In the genomic region with DNA sequence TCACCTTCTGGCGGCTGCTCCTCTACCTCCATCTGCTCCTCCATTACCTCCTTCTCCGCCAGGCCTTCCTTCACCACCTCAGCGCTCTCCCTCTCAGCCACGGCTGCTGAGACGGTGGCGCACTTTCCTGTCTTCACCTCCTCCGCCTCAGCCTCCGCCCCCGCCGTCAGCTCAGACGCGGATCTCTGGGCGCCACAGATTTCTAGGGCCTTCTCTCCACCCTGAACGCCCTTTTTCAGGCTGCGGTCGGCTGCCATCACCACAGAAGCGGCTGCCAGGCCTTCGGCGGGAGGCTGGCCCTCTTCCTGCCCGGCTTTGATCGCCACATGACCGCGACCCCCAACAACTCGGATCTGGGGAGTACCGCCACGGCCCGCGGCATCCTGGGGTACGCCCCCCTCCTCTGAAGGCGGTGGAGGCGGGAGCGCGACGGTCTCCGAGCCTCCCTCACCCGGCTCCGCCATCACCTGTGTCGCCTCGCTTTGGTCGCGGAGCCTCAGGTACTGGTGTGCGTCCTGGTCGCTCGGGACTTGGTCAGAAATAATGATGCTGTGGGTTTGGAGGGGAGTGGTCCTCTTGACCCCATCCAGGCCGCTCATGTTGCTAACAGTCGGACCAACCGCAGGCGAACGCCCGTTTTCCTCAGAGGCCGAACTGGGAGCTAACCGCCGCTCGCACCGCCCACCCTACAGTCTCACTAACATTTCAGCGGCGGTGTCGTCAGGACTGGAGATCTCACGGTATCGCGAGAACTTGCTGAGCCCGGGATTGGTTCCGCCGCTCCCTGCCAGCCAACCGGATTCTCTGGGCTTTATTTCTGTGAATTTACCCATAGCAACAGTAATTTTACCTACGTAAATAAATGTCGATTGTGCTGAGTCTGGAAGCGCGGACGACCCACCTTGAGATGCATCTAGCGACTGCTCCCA, we compare ENCODE assay signal across 1 cellular context.
TF ChIP-seq lines count a peak whose summit lies in the region.

A gene (minus strand): TSS at position 699 of the 929 bp plus-strand sequence. CDS start 100 bp downstream, at position 599.

TF ChIP-seq in K562, 482 proteins besides CTCF, POLR2A, EP300 and RAD21 (continued from another document and continues in another):
- TF ChIP-seq, protein P1, sequence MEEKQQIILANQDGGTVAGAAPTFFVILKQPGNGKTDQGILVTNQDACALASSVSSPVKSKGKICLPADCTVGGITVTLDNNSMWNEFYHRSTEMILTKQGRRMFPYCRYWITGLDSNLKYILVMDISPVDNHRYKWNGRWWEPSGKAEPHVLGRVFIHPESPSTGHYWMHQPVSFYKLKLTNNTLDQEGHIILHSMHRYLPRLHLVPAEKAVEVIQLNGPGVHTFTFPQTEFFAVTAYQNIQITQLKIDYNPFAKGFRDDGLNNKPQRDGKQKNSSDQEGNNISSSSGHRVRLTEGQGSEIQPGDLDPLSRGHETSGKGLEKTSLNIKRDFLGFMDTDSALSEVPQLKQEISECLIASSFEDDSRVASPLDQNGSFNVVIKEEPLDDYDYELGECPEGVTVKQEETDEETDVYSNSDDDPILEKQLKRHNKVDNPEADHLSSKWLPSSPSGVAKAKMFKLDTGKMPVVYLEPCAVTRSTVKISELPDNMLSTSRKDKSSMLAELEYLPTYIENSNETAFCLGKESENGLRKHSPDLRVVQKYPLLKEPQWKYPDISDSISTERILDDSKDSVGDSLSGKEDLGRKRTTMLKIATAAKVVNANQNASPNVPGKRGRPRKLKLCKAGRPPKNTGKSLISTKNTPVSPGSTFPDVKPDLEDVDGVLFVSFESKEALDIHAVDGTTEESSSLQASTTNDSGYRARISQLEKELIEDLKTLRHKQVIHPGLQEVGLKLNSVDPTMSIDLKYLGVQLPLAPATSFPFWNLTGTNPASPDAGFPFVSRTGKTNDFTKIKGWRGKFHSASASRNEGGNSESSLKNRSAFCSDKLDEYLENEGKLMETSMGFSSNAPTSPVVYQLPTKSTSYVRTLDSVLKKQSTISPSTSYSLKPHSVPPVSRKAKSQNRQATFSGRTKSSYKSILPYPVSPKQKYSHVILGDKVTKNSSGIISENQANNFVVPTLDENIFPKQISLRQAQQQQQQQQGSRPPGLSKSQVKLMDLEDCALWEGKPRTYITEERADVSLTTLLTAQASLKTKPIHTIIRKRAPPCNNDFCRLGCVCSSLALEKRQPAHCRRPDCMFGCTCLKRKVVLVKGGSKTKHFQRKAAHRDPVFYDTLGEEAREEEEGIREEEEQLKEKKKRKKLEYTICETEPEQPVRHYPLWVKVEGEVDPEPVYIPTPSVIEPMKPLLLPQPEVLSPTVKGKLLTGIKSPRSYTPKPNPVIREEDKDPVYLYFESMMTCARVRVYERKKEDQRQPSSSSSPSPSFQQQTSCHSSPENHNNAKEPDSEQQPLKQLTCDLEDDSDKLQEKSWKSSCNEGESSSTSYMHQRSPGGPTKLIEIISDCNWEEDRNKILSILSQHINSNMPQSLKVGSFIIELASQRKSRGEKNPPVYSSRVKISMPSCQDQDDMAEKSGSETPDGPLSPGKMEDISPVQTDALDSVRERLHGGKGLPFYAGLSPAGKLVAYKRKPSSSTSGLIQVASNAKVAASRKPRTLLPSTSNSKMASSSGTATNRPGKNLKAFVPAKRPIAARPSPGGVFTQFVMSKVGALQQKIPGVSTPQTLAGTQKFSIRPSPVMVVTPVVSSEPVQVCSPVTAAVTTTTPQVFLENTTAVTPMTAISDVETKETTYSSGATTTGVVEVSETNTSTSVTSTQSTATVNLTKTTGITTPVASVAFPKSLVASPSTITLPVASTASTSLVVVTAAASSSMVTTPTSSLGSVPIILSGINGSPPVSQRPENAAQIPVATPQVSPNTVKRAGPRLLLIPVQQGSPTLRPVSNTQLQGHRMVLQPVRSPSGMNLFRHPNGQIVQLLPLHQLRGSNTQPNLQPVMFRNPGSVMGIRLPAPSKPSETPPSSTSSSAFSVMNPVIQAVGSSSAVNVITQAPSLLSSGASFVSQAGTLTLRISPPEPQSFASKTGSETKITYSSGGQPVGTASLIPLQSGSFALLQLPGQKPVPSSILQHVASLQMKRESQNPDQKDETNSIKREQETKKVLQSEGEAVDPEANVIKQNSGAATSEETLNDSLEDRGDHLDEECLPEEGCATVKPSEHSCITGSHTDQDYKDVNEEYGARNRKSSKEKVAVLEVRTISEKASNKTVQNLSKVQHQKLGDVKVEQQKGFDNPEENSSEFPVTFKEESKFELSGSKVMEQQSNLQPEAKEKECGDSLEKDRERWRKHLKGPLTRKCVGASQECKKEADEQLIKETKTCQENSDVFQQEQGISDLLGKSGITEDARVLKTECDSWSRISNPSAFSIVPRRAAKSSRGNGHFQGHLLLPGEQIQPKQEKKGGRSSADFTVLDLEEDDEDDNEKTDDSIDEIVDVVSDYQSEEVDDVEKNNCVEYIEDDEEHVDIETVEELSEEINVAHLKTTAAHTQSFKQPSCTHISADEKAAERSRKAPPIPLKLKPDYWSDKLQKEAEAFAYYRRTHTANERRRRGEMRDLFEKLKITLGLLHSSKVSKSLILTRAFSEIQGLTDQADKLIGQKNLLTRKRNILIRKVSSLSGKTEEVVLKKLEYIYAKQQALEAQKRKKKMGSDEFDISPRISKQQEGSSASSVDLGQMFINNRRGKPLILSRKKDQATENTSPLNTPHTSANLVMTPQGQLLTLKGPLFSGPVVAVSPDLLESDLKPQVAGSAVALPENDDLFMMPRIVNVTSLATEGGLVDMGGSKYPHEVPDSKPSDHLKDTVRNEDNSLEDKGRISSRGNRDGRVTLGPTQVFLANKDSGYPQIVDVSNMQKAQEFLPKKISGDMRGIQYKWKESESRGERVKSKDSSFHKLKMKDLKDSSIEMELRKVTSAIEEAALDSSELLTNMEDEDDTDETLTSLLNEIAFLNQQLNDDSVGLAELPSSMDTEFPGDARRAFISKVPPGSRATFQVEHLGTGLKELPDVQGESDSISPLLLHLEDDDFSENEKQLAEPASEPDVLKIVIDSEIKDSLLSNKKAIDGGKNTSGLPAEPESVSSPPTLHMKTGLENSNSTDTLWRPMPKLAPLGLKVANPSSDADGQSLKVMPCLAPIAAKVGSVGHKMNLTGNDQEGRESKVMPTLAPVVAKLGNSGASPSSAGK (IDR thresholded peaks at IDR 0.05), result 0 out of 2 replicates have a peak, but pooled peaks have one; percentile 49
- TF ChIP-seq, protein P2, sequence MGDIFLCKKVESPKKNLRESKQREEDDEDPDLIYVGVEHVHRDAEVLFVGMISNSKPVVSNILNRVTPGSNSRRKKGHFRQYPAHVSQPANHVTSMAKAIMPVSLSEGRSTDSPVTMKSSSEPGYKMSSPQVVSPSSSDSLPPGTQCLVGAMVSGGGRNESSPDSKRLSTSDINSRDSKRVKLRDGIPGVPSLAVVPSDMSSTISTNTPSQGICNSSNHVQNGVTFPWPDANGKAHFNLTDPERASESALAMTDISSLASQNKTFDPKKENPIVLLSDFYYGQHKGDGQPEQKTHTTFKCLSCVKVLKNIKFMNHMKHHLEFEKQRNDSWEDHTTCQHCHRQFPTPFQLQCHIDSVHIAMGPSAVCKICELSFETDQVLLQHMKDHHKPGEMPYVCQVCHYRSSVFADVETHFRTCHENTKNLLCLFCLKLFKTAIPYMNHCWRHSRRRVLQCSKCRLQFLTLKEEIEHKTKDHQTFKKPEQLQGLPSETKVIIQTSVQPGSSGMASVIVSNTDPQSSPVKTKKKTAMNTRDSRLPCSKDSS (IDR thresholded peaks at IDR 0.05; ENCODE audit: low read depth, partially characterized antibody), result no peak
- peak; percentile 52; the same call in 1 of the 2 replicates for TF ChIP-seq ARID1B (IDR thresholded peaks at IDR 0.05)
- TF ChIP-seq SIX5 (IDR thresholded peaks at IDR 0.05; ENCODE audit: borderline replicate concordance in 1 of 2, insufficient read depth in 1 of 2, low read depth in 1 of 2, low read length in 2 of 2), result no peak
- TF ChIP-seq SMARCA4 (IDR thresholded peaks at IDR 0.05), result peak; percentile 79
- no peak for TF ChIP-seq JUND (IDR thresholded peaks at IDR 0.05; ENCODE audit: borderline replicate concordance, low read depth, low read length)
- TF ChIP-seq JUND (tag; IDR thresholded peaks at IDR 0.05; ENCODE audit: borderline replicate concordance, low read depth, low read length), result no peak; the same call in 2 of the 3 replicates
- TF ChIP-seq NCOA6 (IDR thresholded peaks at IDR 0.05), result no peak
- TF ChIP-seq, protein P3, sequence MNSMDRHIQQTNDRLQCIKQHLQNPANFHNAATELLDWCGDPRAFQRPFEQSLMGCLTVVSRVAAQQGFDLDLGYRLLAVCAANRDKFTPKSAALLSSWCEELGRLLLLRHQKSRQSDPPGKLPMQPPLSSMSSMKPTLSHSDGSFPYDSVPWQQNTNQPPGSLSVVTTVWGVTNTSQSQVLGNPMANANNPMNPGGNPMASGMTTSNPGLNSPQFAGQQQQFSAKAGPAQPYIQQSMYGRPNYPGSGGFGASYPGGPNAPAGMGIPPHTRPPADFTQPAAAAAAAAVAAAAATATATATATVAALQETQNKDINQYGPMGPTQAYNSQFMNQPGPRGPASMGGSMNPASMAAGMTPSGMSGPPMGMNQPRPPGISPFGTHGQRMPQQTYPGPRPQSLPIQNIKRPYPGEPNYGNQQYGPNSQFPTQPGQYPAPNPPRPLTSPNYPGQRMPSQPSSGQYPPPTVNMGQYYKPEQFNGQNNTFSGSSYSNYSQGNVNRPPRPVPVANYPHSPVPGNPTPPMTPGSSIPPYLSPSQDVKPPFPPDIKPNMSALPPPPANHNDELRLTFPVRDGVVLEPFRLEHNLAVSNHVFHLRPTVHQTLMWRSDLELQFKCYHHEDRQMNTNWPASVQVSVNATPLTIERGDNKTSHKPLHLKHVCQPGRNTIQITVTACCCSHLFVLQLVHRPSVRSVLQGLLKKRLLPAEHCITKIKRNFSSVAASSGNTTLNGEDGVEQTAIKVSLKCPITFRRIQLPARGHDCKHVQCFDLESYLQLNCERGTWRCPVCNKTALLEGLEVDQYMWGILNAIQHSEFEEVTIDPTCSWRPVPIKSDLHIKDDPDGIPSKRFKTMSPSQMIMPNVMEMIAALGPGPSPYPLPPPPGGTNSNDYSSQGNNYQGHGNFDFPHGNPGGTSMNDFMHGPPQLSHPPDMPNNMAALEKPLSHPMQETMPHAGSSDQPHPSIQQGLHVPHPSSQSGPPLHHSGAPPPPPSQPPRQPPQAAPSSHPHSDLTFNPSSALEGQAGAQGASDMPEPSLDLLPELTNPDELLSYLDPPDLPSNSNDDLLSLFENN (IDR thresholded peaks at IDR 0.05; ENCODE audit: low read depth in 2 of 2, low read length in 2 of 2), result no peak; a peak in 1 of 4 replicates
- 0 out of 2 replicates have a peak, but pooled peaks have one; percentile 10 for TF ChIP-seq TEAD4 (IDR thresholded peaks at IDR 0.05; ENCODE audit: low read length)
- TF ChIP-seq TEAD4 (CRISPR knock-in tag; IDR thresholded peaks at IDR 0.05; ENCODE audit: borderline replicate concordance), result no peak
- peak; percentile 88; the same call in 1 of the 2 replicates for TF ChIP-seq FOXP1 (CRISPR knock-in tag; IDR thresholded peaks at IDR 0.05)
- TF ChIP-seq, protein P4, sequence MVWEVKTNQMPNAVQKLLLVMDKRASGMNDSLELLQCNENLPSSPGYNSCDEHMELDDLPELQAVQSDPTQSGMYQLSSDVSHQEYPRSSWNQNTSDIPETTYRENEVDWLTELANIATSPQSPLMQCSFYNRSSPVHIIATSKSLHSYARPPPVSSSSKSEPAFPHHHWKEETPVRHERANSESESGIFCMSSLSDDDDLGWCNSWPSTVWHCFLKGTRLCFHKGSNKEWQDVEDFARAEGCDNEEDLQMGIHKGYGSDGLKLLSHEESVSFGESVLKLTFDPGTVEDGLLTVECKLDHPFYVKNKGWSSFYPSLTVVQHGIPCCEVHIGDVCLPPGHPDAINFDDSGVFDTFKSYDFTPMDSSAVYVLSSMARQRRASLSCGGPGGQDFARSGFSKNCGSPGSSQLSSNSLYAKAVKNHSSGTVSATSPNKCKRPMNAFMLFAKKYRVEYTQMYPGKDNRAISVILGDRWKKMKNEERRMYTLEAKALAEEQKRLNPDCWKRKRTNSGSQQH (CRISPR knock-in tag; IDR thresholded peaks at IDR 0.05), result no peak
- TF ChIP-seq NBN (IDR thresholded peaks at IDR 0.05; ENCODE audit: low read depth), result no peak
- 0 out of 2 replicates have a peak, but pooled peaks have one; percentile 23 for TF ChIP-seq ZNF134 (CRISPR knock-in tag; conservative IDR thresholded peaks at IDR 0.05)
- peak; percentile 46 for TF ChIP-seq TAF9B (IDR thresholded peaks at IDR 0.05; ENCODE audit: partially characterized antibody)
- TF ChIP-seq NCOA1 (IDR thresholded peaks at IDR 0.05; ENCODE audit: low read depth), result no peak
- TF ChIP-seq ELF4 (CRISPR knock-in tag; IDR thresholded peaks at IDR 0.05), result no peak
- TF ChIP-seq, protein P5, sequence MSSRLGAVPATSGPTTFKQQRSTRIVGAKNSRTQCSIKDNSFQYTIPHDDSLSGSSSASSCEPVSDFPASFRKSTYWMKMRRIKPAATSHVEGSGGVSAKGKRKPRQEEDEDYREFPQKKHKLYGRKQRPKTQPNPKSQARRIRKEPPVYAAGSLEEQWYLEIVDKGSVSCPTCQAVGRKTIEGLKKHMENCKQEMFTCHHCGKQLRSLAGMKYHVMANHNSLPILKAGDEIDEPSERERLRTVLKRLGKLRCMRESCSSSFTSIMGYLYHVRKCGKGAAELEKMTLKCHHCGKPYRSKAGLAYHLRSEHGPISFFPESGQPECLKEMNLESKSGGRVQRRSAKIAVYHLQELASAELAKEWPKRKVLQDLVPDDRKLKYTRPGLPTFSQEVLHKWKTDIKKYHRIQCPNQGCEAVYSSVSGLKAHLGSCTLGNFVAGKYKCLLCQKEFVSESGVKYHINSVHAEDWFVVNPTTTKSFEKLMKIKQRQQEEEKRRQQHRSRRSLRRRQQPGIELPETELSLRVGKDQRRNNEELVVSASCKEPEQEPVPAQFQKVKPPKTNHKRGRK (tag; IDR thresholded peaks at IDR 0.05), result no peak
- TF ChIP-seq NFIX (CRISPR knock-in tag; IDR thresholded peaks at IDR 0.05; ENCODE audit: low read depth), result no peak
- no peak for TF ChIP-seq DNMT1 (IDR thresholded peaks at IDR 0.05)
- peak; percentile 93 for TF ChIP-seq SUPT5H (IDR thresholded peaks at IDR 0.05)
- no peak for TF ChIP-seq BRCA1 (IDR thresholded peaks at IDR 0.05)
- TF ChIP-seq BRCA1 (CRISPR knock-in tag; IDR thresholded peaks at IDR 0.05), result no peak
- no peak for TF ChIP-seq ZNF586 (CRISPR knock-in tag; conservative IDR thresholded peaks at IDR 0.05)
- TF ChIP-seq BRF1 (IDR thresholded peaks at IDR 0.05; ENCODE audit: borderline replicate concordance, extremely low read depth, insufficient read length), result no peak
- TF ChIP-seq TAL1 (IDR thresholded peaks at IDR 0.05), result no peak
- peak; percentile 31; the same call in 1 of the 2 replicates for TF ChIP-seq SAFB (IDR thresholded peaks at IDR 0.05; ENCODE audit: borderline replicate concordance, low read depth, low read length)
- TF ChIP-seq DMBX1 (CRISPR knock-in tag; IDR thresholded peaks at IDR 0.05; ENCODE audit: borderline replicate concordance), result 0 out of 2 replicates have a peak, but pooled peaks have one; percentile 27
- no peak for TF ChIP-seq ZNF23 (CRISPR knock-in tag; IDR thresholded peaks at IDR 0.05)
- TF ChIP-seq DPF2 (IDR thresholded peaks at IDR 0.05), result 0 out of 2 replicates have a peak, but pooled peaks have one; percentile 34
- TF ChIP-seq TBP (optimal IDR thresholded peaks at IDR 0.05; ENCODE audit: low read depth, low read length), result peak; percentile 91
- no peak for TF ChIP-seq GATA2 (CRISPR knock-in tag; IDR thresholded peaks at IDR 0.05)
- peak; percentile 76; the same call in 1 of the 2 replicates for TF ChIP-seq MTA3 (IDR thresholded peaks at IDR 0.05; ENCODE audit: borderline replicate concordance)
- peak; percentile 88 for TF ChIP-seq CREM (IDR thresholded peaks at IDR 0.05; ENCODE audit: low read depth)
- TF ChIP-seq ZNF584 (CRISPR knock-in tag; IDR thresholded peaks at IDR 0.05; ENCODE audit: low read depth), result no peak
- peak; percentile 44; the same call in 1 of the 2 replicates for TF ChIP-seq ESRRA (IDR thresholded peaks at IDR 0.05; ENCODE audit: borderline replicate concordance, low read depth)
- TF ChIP-seq HDGF (IDR thresholded peaks at IDR 0.05), result no peak
- 0 out of 2 replicates have a peak, but pooled peaks have one; percentile 43 for TF ChIP-seq NFXL1 (CRISPR knock-in tag; IDR thresholded peaks at IDR 0.05)
- peak in 1 of 2 experiments; percentile 64; a peak in 1 of 4 replicates for TF ChIP-seq SIN3A (IDR thresholded peaks at IDR 0.05; ENCODE audit: borderline replicate concordance in 2 of 2, control insufficient read depth in 1 of 2, low read depth in 2 of 2, low read length in 2 of 2)
